40 cellular contexts compared by ENCODE assay signal in the genomic region with DNA sequence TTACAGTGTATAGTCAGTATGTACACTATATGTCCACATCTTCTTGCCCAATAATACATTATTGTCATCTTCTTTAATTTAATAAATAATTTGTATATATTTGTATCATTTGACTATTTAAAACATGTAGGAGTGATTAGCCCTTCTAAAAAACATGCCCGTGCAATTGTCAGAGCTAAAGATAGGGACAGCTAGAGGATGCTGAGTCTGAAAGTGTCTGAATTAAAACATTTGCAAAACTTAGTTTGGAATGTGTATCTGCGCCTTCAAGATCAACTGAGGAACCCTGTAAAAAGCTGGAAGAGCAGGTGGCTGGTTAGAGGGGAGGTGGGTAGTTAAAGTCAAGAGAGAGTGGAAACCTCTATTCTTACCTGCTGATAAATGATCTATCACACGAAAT. TPM values are rescaled to one million over a fixed set of nuclear protein-coding genes. Genes with fewer than 3 reads are reported as not detected.
"Had no signal": no experiment of that assay in that cellular context is flagged by ENCODE, and none has a peak within 500 bp of the region (broad histone marks: within the 10 kb centered on the region; RNA-seq: fewer than 3 reads in every experiment).

No MANE protein-coding gene starts in this region.

- H3K36me3 ChIP-seq: ascending aorta, breast epithelium had no signal

- H3K4me2 ChIP-seq: KMS-11, PC-9 had no signal

- H3K27ac Mint-ChIP-seq: activated CD8-positive, alpha-beta T cell treated with anti-CD3 and anti-CD28 coated beads for 36 hours; activated naive CD8-positive, alpha-beta T cell treated with anti-CD3 and anti-CD28 coated beads for 36 hours; activated T-cell treated with anti-CD3 and anti-CD28 coated beads, Interleukin-2, amount 50 U/mL, for 72 hours; activated T-helper 17 cell treated with anti-CD3 and anti-CD28 coated beads, Interleukin-2, amount 50 U/mL, for 72 hours had no signal

- H3K4me3 Mint-ChIP-seq: activated CD8-positive, alpha-beta T cell treated with anti-CD3 and anti-CD28 coated beads for 36 hours; activated naive CD8-positive, alpha-beta T cell treated with anti-CD3 and anti-CD28 coated beads for 36 hours; activated T-cell treated with anti-CD3 and anti-CD28 coated beads, Interleukin-2, amount 50 U/mL, for 72 hours; activated T-helper 17 cell treated with anti-CD3 and anti-CD28 coated beads, Interleukin-2, amount 50 U/mL, for 72 hours had no signal

- H3K36me3 Mint-ChIP-seq: activated naive CD8-positive, alpha-beta T cell treated with anti-CD3 and anti-CD28 coated beads for 36 hours had no signal

- H3K9me3 ChIP-seq: ascending aorta, breast epithelium had no signal

- H3K9ac ChIP-seq: KMS-11 had no signal

- H3K27ac ChIP-seq: ascending aorta, breast epithelium, KMS-11, PC-9, RWPE1, VCaP had no signal

- H3K4me3 ChIP-seq: ascending aorta, breast epithelium, PC-9 had no signal

- H3K9me3 Mint-ChIP-seq: activated CD8-positive, alpha-beta T cell treated with anti-CD3 and anti-CD28 coated beads for 36 hours; activated T-helper 17 cell treated with anti-CD3 and anti-CD28 coated beads, Interleukin-2, amount 50 U/mL, for 72 hours had no signal

- H2AFZ ChIP-seq: PC-9 had no signal

- DNase-seq: activated CD4-positive, alpha-beta T cell treated with anti-CD3 and anti-CD28 coated beads for 1 hour; activated CD4-positive, alpha-beta T cell treated with anti-CD3 and anti-CD28 coated beads for 48 hours; activated CD4-positive, CD25-positive, alpha-beta regulatory T cell; activated CD8-positive, alpha-beta T cell treated with anti-CD3 and anti-CD28 coated beads for 36 hours; activated effector memory CD4-positive, alpha-beta T cell treated with anti-CD3 and anti-CD28 coated beads, Interleukin-2, amount 50 U/mL, for 16 hours; activated naive CD4-positive, alpha-beta T cell; activated naive CD4-positive, alpha-beta T cell treated with anti-CD3 and anti-CD28 coated beads, Interleukin-2, amount 50 U/mL, for 16 hours; activated naive CD8-positive, alpha-beta T cell treated with anti-CD3 and anti-CD28 coated beads for 36 hours; activated T-cell treated with anti-CD3 and anti-CD28 coated beads, Interleukin-2, amount 50 U/mL, for 1 hour; activated T-cell treated with anti-CD3 and anti-CD28 coated beads, Interleukin-2, amount 50 U/mL, for 72 hours; amygdala; MM.1S; MV-4-11; NCI-H1092; NCI-H1436 treated with DMSO at 0.1 percent for 48 hours; NCI-H1694 treated with DMSO at 0.1 percent for 48 hours; NCI-H2029; NCI-H345; NCI-H524 treated with DMSO at 0.1 percent for 48 hours; NK-92 treated with Interleukin-12 subunit alpha and Interleukin-12 subunit beta, amount 100 ng/mL, for 24 hours; PC-9; SIG-M5; SW 1271; T-helper 1 cell; T-helper 2 cell; T-helper 9 cell had no signal

- FAIRE-seq: RCC 7860 had no signal

- ATAC-seq: activated CD8-positive, alpha-beta T cell treated with anti-CD3 and anti-CD28 coated beads for 36 hours; activated T-cell treated with anti-CD3 and anti-CD28 coated beads, Interleukin-2, amount 50 U/mL, for 72 hours; activated T-helper 17 cell treated with anti-CD3 and anti-CD28 coated beads, Interleukin-2, amount 50 U/mL, for 72 hours; Right ventricle myocardium inferior had no signal

RNA-seq across cellular contexts. Expression of a gene that starts 4.7 kb away (rescaled TPM):
- total RNA-seq: activated CD8-positive, alpha-beta memory T cell treated with anti-CD3 and anti-CD28 coated beads for 36 hours; activated CD8-positive, alpha-beta T cell treated with anti-CD3 and anti-CD28 coated beads for 36 hours; activated naive CD8-positive, alpha-beta T cell treated with anti-CD3 and anti-CD28 coated beads for 36 hours; activated T-cell treated with anti-CD3 and anti-CD28 coated beads, Interleukin-2, amount 50 U/mL, for 72 hours; activated T-helper 17 cell treated with anti-CD3 and anti-CD28 coated beads, Interleukin-2, amount 50 U/mL, for 72 hours; ascending aorta; cardiac septum; LHCN-M2; NCI-H460; OCI-LY7; PC-9; Right ventricle myocardium inferior; SK-MEL-5 had no signal
